ENCODE assay signal across 31 cellular contexts in genomic region chr12:68908076-68908475, GRCh38.
"Had no signal": no experiment of that assay in that cellular context is flagged by ENCODE, and none has a peak within 500 bp of the region (broad histone marks: within the 10 kb centered on the region; RNA-seq: fewer than 3 reads in every experiment).

No MANE protein-coding gene starts in this region.

- H3K27me3 ChIP-seq: adrenal gland, ascending aorta, body of pancreas, brain microvascular endothelial cell, breast epithelium, cardiac muscle cell had no signal

- H3K27ac ChIP-seq: adrenal gland, ascending aorta, body of pancreas, brain microvascular endothelial cell, breast epithelium, cardiac muscle cell had no signal

- DNase-seq: activated effector memory CD4-positive, alpha-beta T cell treated with anti-CD3 and anti-CD28 coated beads, Interleukin-2, amount 50 U/mL, for 16 hours; activated effector memory CD4-positive, alpha-beta T cell treated with Interleukin-2 at 50 U/mL for 16 hours; activated gamma-delta T cell; activated gamma-delta T cell treated with Interleukin-2 at 50 U/mL for 16 hours; activated naive CD4-positive, alpha-beta T cell; activated naive CD4-positive, alpha-beta T cell treated with anti-CD3 and anti-CD28 coated beads for 36 hours; activated naive CD4-positive, alpha-beta T cell treated with anti-CD3 and anti-CD28 coated beads, Interleukin-2, amount 10 ng/mL, durations not matched to agents 7 days and 5 days; activated naive CD4-positive, alpha-beta T cell treated with anti-CD3 and anti-CD28 coated beads, Interleukin-2, amount 50 U/mL, for 16 hours; activated naive CD4-positive, alpha-beta T cell treated with Interleukin-2 at 50 U/mL for 16 hours; activated naive CD8-positive, alpha-beta T cell treated with anti-CD3 and anti-CD28 coated beads for 36 hours; activated naive CD8-positive, alpha-beta T cell treated with anti-CD3 and anti-CD28 coated beads, Interleukin-2, amount 10 ng/mL, durations not matched to agents 7 days and 5 days; activated naive CD8-positive, alpha-beta T cell treated with anti-CD3 and anti-CD28 coated beads, Interleukin-2, amount 50 U/mL, for 24 hours; activated T-cell treated with anti-CD3 and anti-CD28 coated beads for 4 hours; activated T-cell treated with anti-CD3 and anti-CD28 coated beads, Interleukin-2, amount 50 U/mL, for 1 hour; activated T-cell treated with anti-CD3 and anti-CD28 coated beads, Interleukin-2, amount 50 U/mL, for 24 hours; activated T-cell treated with anti-CD3 and anti-CD28 coated beads, Interleukin-2, amount 50 U/mL, for 4 hours; activated T-cell treated with anti-CD3 and anti-CD28 coated beads, Interleukin-2, amount 50 U/mL, for 48 hours; activated T-cell treated with anti-CD3 and anti-CD28 coated beads, Interleukin-2, amount 50 U/mL, for 72 hours; adrenal gland; amniotic stem cell; amygdala; anterior cingulate cortex; aorta; body of pancreas; brain microvascular endothelial cell; caudate nucleus; central memory CD4-positive, alpha-beta T cell; cerebellar nuclear complex had no signal

- H3K4me1 ChIP-seq: adrenal gland, ascending aorta, breast epithelium had no signal

- H3K9me3 ChIP-seq: adrenal gland, ascending aorta, body of pancreas, breast epithelium had no signal

- H3K4me3 ChIP-seq: adrenal gland, ascending aorta, body of pancreas, breast epithelium, cardiac muscle cell had no signal

- H3K36me3 ChIP-seq: adrenal gland, ascending aorta, brain microvascular endothelial cell, breast epithelium, cardiac muscle cell had no signal
